Comparison of ENCODE assay signal across 9 cellular contexts in the genomic region with DNA sequence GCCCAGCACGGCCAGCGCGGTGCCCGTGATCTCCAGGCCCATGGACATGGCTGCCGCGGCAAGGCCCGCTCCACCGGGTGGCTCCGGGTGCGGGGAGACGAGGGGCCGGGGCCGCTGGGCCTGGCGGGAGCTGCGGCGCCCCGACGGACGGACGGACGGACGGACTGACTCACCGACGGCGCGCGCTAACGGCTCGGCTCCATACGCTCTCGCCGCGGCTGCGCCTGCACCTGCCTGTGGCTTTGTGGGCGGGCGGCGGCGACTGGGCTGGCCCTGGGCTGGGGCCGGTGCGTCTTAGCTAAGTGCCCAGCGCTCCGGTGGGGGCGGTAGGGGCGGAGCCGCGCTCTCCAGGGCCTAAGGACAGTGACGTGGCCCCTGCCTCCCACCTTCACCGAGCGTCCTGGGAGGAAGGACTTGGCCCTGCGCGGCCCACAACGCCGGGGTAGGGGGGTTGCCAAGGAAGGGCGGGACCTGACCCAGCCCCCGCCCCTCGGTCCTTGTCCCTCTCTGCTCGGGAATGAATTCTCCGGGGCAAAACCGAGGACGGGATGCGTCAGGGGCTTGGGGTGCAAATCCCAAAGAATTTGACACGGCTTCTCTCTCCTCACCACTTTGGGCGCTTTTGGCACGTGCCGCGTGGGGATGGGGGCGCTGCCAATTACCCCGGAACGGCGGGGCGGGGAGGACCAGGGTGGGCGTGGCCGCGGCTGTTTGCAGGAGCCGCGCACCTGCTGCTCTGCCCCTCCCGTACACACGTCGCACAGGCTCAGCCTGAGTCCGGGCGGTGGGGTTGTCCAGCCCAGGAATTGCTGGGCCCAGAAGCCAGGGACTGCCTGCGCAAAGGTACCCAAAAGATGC. TPM values are rescaled to one million over a fixed set of nuclear protein-coding genes. Genes with fewer than 3 reads are reported as not detected.
DNase-seq lines count a peak whose midpoint lies in the region; ATAC-seq and TF ChIP-seq lines count a peak whose summit lies in the region.
"Had no signal": no experiment of that assay in that cellular context is flagged by ENCODE, and none has a peak within 500 bp of the region (broad histone marks: within the 10 kb centered on the region; RNA-seq: fewer than 3 reads in every experiment).

A gene with protein sequence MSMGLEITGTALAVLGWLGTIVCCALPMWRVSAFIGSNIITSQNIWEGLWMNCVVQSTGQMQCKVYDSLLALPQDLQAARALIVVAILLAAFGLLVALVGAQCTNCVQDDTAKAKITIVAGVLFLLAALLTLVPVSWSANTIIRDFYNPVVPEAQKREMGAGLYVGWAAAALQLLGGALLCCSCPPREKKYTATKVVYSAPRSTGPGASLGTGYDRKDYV (minus strand): TSS at position 269 of the 858 bp plus-strand sequence. CDS start 221 bp downstream, at position 48.

- H3K27me3 ChIP-seq in adipocyte (replicated peaks; ENCODE audit: control insufficient read depth, insufficient read depth, low read length) = peaks cover 22% of the 10 kb centered on the region
- H3K27me3 ChIP-seq in testis = no peaks in the 10 kb centered on the region

- H3K36me3 ChIP-seq in adipocyte (ENCODE audit: control insufficient read depth, insufficient read depth, low read length, severe bottlenecking) (no peaks in the 10 kb centered on the region), testis (ENCODE audit: low read depth, missing control alignments) (no peaks in the 10 kb centered on the region)

- H3K36me3 Mint-ChIP-seq in natural killer cell = no peaks in the 10 kb centered on the region

- H3K4me3 Mint-ChIP-seq in natural killer cell = no peak within 1 kb of the TSS

- H3K9me3 ChIP-seq in adipocyte (ENCODE audit: control insufficient read depth, low read length) (no peaks in the 10 kb centered on the region), testis (no peaks in the 10 kb centered on the region)

- in situ Hi-C loops in GM13977 (cut with MboI; ENCODE audit: low pct_unique_long_range_greater_than_20kb, low sequenced_read_pairs, unreplicated experiment) = no loop called here

- H3K27me3 Mint-ChIP-seq in natural killer cell (ENCODE audit: low read depth in 2 of 2) = peaks cover 21 to 28% of the 10 kb centered on the region in 2 donors

- TF ChIP-seq POLR2A in testis (IDR thresholded peaks at IDR 0.05) = no peak

- no peak within 1 kb of the TSS for H3K9ac ChIP-seq in adipocyte (ENCODE audit: low read length)

- ATAC-seq in natural killer cell (no peak), GM21423 (IDR thresholded peaks at IDR 0.05; ENCODE audit: unreplicated experiment) (no peak)

- no peaks in the 10 kb centered on the region for H3K9me3 Mint-ChIP-seq in natural killer cell

- H3K27ac ChIP-seq in testis = no peak within 1 kb of the TSS

- H3K4me3 ChIP-seq in adipocyte (ENCODE audit: low read length) = no peak within 1 kb of the TSS
- peak within 1 kb of the TSS; percentile 6 to 53 for H3K4me3 ChIP-seq in testis

- 0 to 3% methylated on average over 5 to 67 of the region's 82 CpGs for WGBS in testis, 2 donors

- TF ChIP-seq CTCF in GM13977 (IDR thresholded peaks at IDR 0.05; ENCODE audit: extremely low read depth, insufficient read depth, missing control alignments) (no peak), testis (IDR thresholded peaks at IDR 0.05) (no peak), natural killer cell (IDR thresholded peaks at IDR 0.05) (no peak)

- H3K4me1 ChIP-seq in adipocyte (ENCODE audit: control insufficient read depth, insufficient read depth, low read length) = no peaks in the 10 kb centered on the region
- H3K4me1 ChIP-seq in testis = no peaks in the 10 kb centered on the region

- intact Hi-C loops in testis (cut with DNase I; ENCODE audit: low total_unique reads) = no loop called here
- intact Hi-C loops in natural killer cell (cut with micrococcal nuclease) = no loop called here

- H3K27ac Mint-ChIP-seq in natural killer cell = no peak within 1 kb of the TSS

- DNase-seq in GM13977 (ENCODE audit: low spot score) = peak; percentile 48
- peak; percentile 98 for DNase-seq in NCI-H2196 (lab: John Stamatoyannopoulos, UW; ENCODE audit: unreplicated experiment)
- DNase-seq in adipocyte (ENCODE audit: low read depth) = peak; percentile 17
- DNase-seq in kidney glomerular epithelial cell (lab: John Stamatoyannopoulos, UW) = peak; percentile 21
- DNase-seq in testis = peak; percentile 60
- no peak for DNase-seq in natural killer cell
- DNase-seq in SW 1271 (lab: John Stamatoyannopoulos, UW) = no peak

- no peaks in the 10 kb centered on the region for H3K4me1 Mint-ChIP-seq in natural killer cell

RNA-seq across cellular contexts. Expression of the gene that starts here (rescaled TPM):
- total RNA-seq in testis (1 to 10 TPM; 1.9 to 5.1 TPM), natural killer cell (not detected)
- polyA plus RNA-seq in testis (ENCODE audit: insufficient read depth, low read depth, low replicate concordance) = 6.1 TPM
- polyA plus RNA-seq: keratinocyte had no signal

Comparison
In these comparisons a context has a peak if more than half of its experiments do, and no peak if none do; other contexts are left out.
1. DNase-seq: peak in GM13977 (single experiment), NCI-H2196 (single experiment), adipocyte (single experiment), kidney glomerular epithelial cell (single experiment) and testis (single experiment); none in natural killer cell (single experiment) and SW 1271 (0 of 2).